ENCODE assay signal across 20 cellular contexts in genomic region chr13:41548870-41549269, GRCh38.
DNase-seq lines count a peak whose midpoint lies in the region; ATAC-seq and TF ChIP-seq lines count a peak whose summit lies in the region.
"Had no signal": no experiment of that assay in that cellular context is flagged by ENCODE, and none has a peak within 500 bp of the region (broad histone marks: within the 10 kb centered on the region; RNA-seq: fewer than 3 reads in every experiment).

No MANE protein-coding gene starts in this region.

- POLR2A ChIA-PET in A673 (lab: Charles Lee; ENCODE audit: low non-redundant PET) = no interaction called here

- CTCF ChIA-PET in A673 (lab: Charles Lee) = no interaction called here
- CTCF ChIA-PET in activated CD8-positive, alpha-beta memory T cell treated with anti-CD3 and anti-CD28 coated beads, Interleukin-2, amount 10 ng/mL, durations not matched to agents 7 days and 5 days (lab: Charles Lee) = interaction anchor here (1.8 kb wide), 1 partner anchor 16 kb away, joined by 5 read pairs; no protein-coding TSS in a partner anchor

- H4K91ac ChIP-seq in neuronal stem cell (ENCODE audit: low read depth, low read length, poor library complexity) = no peak overlapping the region

- H2BK12ac ChIP-seq in neuronal stem cell (ENCODE audit: low read length) = no peak overlapping the region

- H2AFZ ChIP-seq in neuronal stem cell (ENCODE audit: low read length) (peak overlapping the region; percentile 25), hepatocyte (no peak overlapping the region)

- H3K27me3 ChIP-seq in A673 (replicated peaks; ENCODE audit: insufficient read depth, low read depth, low read length, poor library complexity) (no peaks in the 10 kb centered on the region), layer of hippocampus (ENCODE audit: control insufficient read depth, insufficient read depth, low read length) (no peaks in the 10 kb centered on the region), neuronal stem cell (ENCODE audit: control insufficient read depth in 3 of 3, insufficient read depth in 3 of 3, low read depth in 1 of 3, low read length in 3 of 3) (no peaks in the 10 kb centered on the region), hepatocyte (no peaks in the 10 kb centered on the region)

- no peaks in the 10 kb centered on the region for H3K36me3 Mint-ChIP-seq in activated CD8-positive, alpha-beta memory T cell treated with anti-CD3 and anti-CD28 coated beads, Interleukin-2, amount 10 ng/mL, durations not matched to agents 7 days and 5 days

- peaks cover 26% of the 10 kb centered on the region for H3K4me1 Mint-ChIP-seq in activated CD8-positive, alpha-beta memory T cell treated with anti-CD3 and anti-CD28 coated beads, Interleukin-2, amount 10 ng/mL, durations not matched to agents 7 days and 5 days
- H3K4me1 Mint-ChIP-seq: CD8-positive, alpha-beta memory T cell had no signal

- no peak overlapping the region for H2BK120ac ChIP-seq in neuronal stem cell (ENCODE audit: low read depth, low read length)

- no peak overlapping the region for H3K14ac ChIP-seq in neuronal stem cell (ENCODE audit: low read length)

- no peak overlapping the region for H3K27ac ChIP-seq in A673 (ENCODE audit: low read depth, low read length, poor library complexity, severe bottlenecking)
- H3K27ac ChIP-seq in caudate nucleus (ENCODE audit: low read depth, low read length) = peak overlapping the region; percentile 99
- peak overlapping the region; percentile 99 for H3K27ac ChIP-seq in layer of hippocampus (ENCODE audit: low read depth, low read length)
- H3K27ac ChIP-seq in neuronal stem cell (replicated peaks; ENCODE audit: low read length) = no peak overlapping the region
- H3K27ac ChIP-seq in hepatocyte = no peak overlapping the region
- H3K27ac ChIP-seq: C4-2B, RWPE1 had no signal

- H4K20me1 ChIP-seq in hepatocyte (ENCODE audit: insufficient read depth, poor library complexity, severe bottlenecking) = no peaks in the 10 kb centered on the region

- no peaks in the 10 kb centered on the region for H3K9me3 Mint-ChIP-seq in activated CD8-positive, alpha-beta memory T cell treated with anti-CD3 and anti-CD28 coated beads, Interleukin-2, amount 10 ng/mL, durations not matched to agents 7 days and 5 days (ENCODE audit: low read depth)

- H3K4me1 ChIP-seq in A673 (ENCODE audit: insufficient read depth, low read length, poor library complexity, severe bottlenecking) = no peaks in the 10 kb centered on the region
- peaks cover 11 to 30% of the 10 kb centered on the region in 2 donors for H3K4me1 ChIP-seq in neuronal stem cell (ENCODE audit: control insufficient read depth in 2 of 2, insufficient read depth in 1 of 2, low read depth in 1 of 2, low read length in 2 of 2)
- peaks cover 9% of the 10 kb centered on the region for H3K4me1 ChIP-seq in hepatocyte (ENCODE audit: insufficient read depth)

- TF ChIP-seq CTCF in A673 (conservative IDR thresholded peaks at IDR 0.05; ENCODE audit: low read depth, low read length) (no peak), hepatocyte (IDR thresholded peaks at IDR 0.05; ENCODE audit: poor library complexity) (no peak)

- no peak for ATAC-seq in activated CD8-positive, alpha-beta memory T cell treated with anti-CD3 and anti-CD28 coated beads, Interleukin-2, amount 10 ng/mL, durations not matched to agents 7 days and 5 days
- ATAC-seq: HCT116 had no signal

- H2AK5ac ChIP-seq in neuronal stem cell (ENCODE audit: low read depth, low read length) = no peak overlapping the region

- H3K79me2 ChIP-seq in hepatocyte = no peaks in the 10 kb centered on the region

- WGBS in neuronal stem cell (ENCODE audit: extremely low coverage in 2 of 2, insufficient read length in 2 of 2, insufficient replicate concordance in 1 of 2), 2 donors = no CpG with 5 or more reads among the region's 7 CpGs
- 92% methylated on average over 7 of the region's 7 CpGs for WGBS in hepatocyte (ENCODE audit: low lambda C conversion rate, missing lambda C conversion rate)

- H3K4ac ChIP-seq in neuronal stem cell (ENCODE audit: low read length) = no peak overlapping the region

- H4K8ac ChIP-seq in neuronal stem cell (ENCODE audit: low read depth, low read length) = no peak overlapping the region

- H3K36me3 ChIP-seq in A673 (ENCODE audit: insufficient read depth, low read length, poor library complexity, severe bottlenecking) = no peaks in the 10 kb centered on the region
- H3K36me3 ChIP-seq in neuronal stem cell (replicated peaks in 1 of 2; ENCODE audit: control insufficient read depth in 2 of 2, insufficient read depth in 2 of 2, low read length in 2 of 2) = no peaks in the 10 kb centered on the region
- no peaks in the 10 kb centered on the region for H3K36me3 ChIP-seq in hepatocyte (replicated peaks; ENCODE audit: insufficient read depth, low read depth)

- H3K23ac ChIP-seq in neuronal stem cell (ENCODE audit: low read depth, low read length, poor library complexity) = no peak overlapping the region

- H3K27me3 Mint-ChIP-seq in activated CD8-positive, alpha-beta memory T cell treated with anti-CD3 and anti-CD28 coated beads, Interleukin-2, amount 10 ng/mL, durations not matched to agents 7 days and 5 days = peaks cover 2% of the 10 kb centered on the region

- no peaks in the 10 kb centered on the region for H3K79me1 ChIP-seq in neuronal stem cell (ENCODE audit: low read depth, low read length)

- no peaks in the 10 kb centered on the region for H3K9me2 ChIP-seq in hepatocyte (replicated peaks; ENCODE audit: insufficient read depth)

- DNase-seq in A673 (ENCODE audit: low spot score) (peak; percentile 40), caudate nucleus (lab: John Stamatoyannopoulos, UW) (no peak), neuronal stem cell (ENCODE audit: low spot score) (no peak), hepatocyte (ENCODE audit: low spot score) (no peak), T-helper 2 cell (no peak)
- DNase-seq in activated CD8-positive, alpha-beta memory T cell treated with anti-CD3 and anti-CD28 coated beads, Interleukin-2, amount 10 ng/mL, durations not matched to agents 7 days and 5 days = no peak
- no peak for DNase-seq in central memory CD4-positive, alpha-beta T cell
- DNase-seq: Calu3; CD8-positive, alpha-beta memory T cell; DMS153; NCI-H1417; NCI-H187; NCI-H510A; NCI-H748 treated with DMSO at 0.1 percent for 48 hours; SHP77 treated with DMSO at 0.1 percent for 48 hours had no signal

- H2BK5ac ChIP-seq in neuronal stem cell (ENCODE audit: low read length) = no peak overlapping the region

- no TSS peak for BruUV-seq in A673 (replicated peaks; lab: Mats Ljungman, UMichigan)

- H3K4me2 ChIP-seq in neuronal stem cell (ENCODE audit: insufficient read depth, low read length, poor library complexity, severe bottlenecking) (no peak overlapping the region), hepatocyte (no peak overlapping the region)

- no peak overlapping the region for H3K18ac ChIP-seq in neuronal stem cell (ENCODE audit: low read length)

- H2BK15ac ChIP-seq in neuronal stem cell (ENCODE audit: low read length) = no peak overlapping the region

- intact Hi-C loops in A673 (cut with micrococcal nuclease; ENCODE audit: unreplicated experiment) = no loop called here

- H3K9me3 ChIP-seq in A673 (ENCODE audit: low read depth, low read length, poor library complexity, severe bottlenecking) (no peaks in the 10 kb centered on the region), neuronal stem cell (replicated peaks in 1 of 2; ENCODE audit: control insufficient read depth in 2 of 2, insufficient read depth in 1 of 2, low read depth in 1 of 2, low read length in 2 of 2) (no peaks in the 10 kb centered on the region), hepatocyte (ENCODE audit: low read depth) (no peaks in the 10 kb centered on the region)

- no peak overlapping the region for H3K4me3 Mint-ChIP-seq in activated CD8-positive, alpha-beta memory T cell treated with anti-CD3 and anti-CD28 coated beads, Interleukin-2, amount 10 ng/mL, durations not matched to agents 7 days and 5 days
- H3K4me3 Mint-ChIP-seq: CD8-positive, alpha-beta memory T cell had no signal

- H3K27ac Mint-ChIP-seq in activated CD8-positive, alpha-beta memory T cell treated with anti-CD3 and anti-CD28 coated beads, Interleukin-2, amount 10 ng/mL, durations not matched to agents 7 days and 5 days = no peak overlapping the region
- H3K27ac Mint-ChIP-seq: IgD-negative memory B cell had no signal

- no peak overlapping the region for H3K9ac ChIP-seq in neuronal stem cell (ENCODE audit: low read depth, low read length, poor library complexity)

- H3K4me3 ChIP-seq in A673 (ENCODE audit: low read depth, low read length, poor library complexity, severe bottlenecking) (no peak overlapping the region), neuronal stem cell (ENCODE audit: low read length in 2 of 2) (no peak overlapping the region), hepatocyte (no peak overlapping the region)

Comparison
In these comparisons a context has a peak if more than half of its experiments do, and no peak if none do; other contexts are left out.
1. H3K27ac ChIP-seq: peak in caudate nucleus (single experiment) and layer of hippocampus (single experiment); none in A673 (single experiment), neuronal stem cell (single experiment) and hepatocyte (single experiment).